Comparison of ENCODE assay signal across 8 cellular contexts in genomic region chr12:125064492-125064891, GRCh38. TPM values are rescaled to one million over a fixed set of nuclear protein-coding genes. Genes with fewer than 3 reads are reported as not detected.
DNase-seq lines count a peak whose midpoint lies in the region; ATAC-seq and TF ChIP-seq lines count a peak whose summit lies in the region.

No MANE protein-coding gene starts in this region.

- H3K36me3 ChIP-seq in CD8-positive, alpha-beta T cell (ENCODE audit: insufficient read depth, low read length) = no peaks in the 10 kb centered on the region
- H3K36me3 ChIP-seq in MG63 = no peaks in the 10 kb centered on the region
- H3K36me3 ChIP-seq in effector memory CD4-positive, alpha-beta T cell (ENCODE audit: control insufficient read depth, insufficient read depth, low read length) = no peaks in the 10 kb centered on the region

- no peaks in the 10 kb centered on the region for H3K27me3 ChIP-seq in CD8-positive, alpha-beta T cell (ENCODE audit: insufficient read depth, low read length)
- no peaks in the 10 kb centered on the region for H3K27me3 ChIP-seq in MG63
- no peaks in the 10 kb centered on the region for H3K27me3 ChIP-seq in effector memory CD4-positive, alpha-beta T cell (replicated peaks; ENCODE audit: control insufficient read depth, insufficient read depth, low read length, poor library complexity, severe bottlenecking)

- no peak for DNase-seq in CD8-positive, alpha-beta T cell
- DNase-seq in MG63 (no peak), osteocyte (ENCODE audit: extremely low spot score, unreplicated experiment) (no peak), NCI-H524 treated with DMSO at 0.1 percent for 48 hours (lab: John Stamatoyannopoulos, UW) (no peak), OCI-M1 (lab: John Stamatoyannopoulos, UW) (no peak), AG20443 (ENCODE audit: low spot score) (no peak)
- no peak for DNase-seq in effector memory CD4-positive, alpha-beta T cell
- no peak for DNase-seq in NK-92 treated with Interleukin-12 subunit alpha and Interleukin-12 subunit beta, amount 100 ng/mL, for 24 hours (lab: John Stamatoyannopoulos, UW)

- peak overlapping the region; percentile 98 for H3K4me3 ChIP-seq in CD8-positive, alpha-beta T cell (ENCODE audit: low read depth, low read length)
- peak overlapping the region; percentile 73 for H3K4me3 ChIP-seq in MG63
- peak overlapping the region; percentile 84 for H3K4me3 ChIP-seq in effector memory CD4-positive, alpha-beta T cell (ENCODE audit: insufficient read depth, low read depth, low read length, poor library complexity, severe bottlenecking)

- H3K27ac Mint-ChIP-seq in CD8-positive, alpha-beta T cell = no peak overlapping the region
- H3K27ac Mint-ChIP-seq in osteocyte (ENCODE audit: unreplicated experiment) = no peak overlapping the region

- no peaks in the 10 kb centered on the region for H3K9me3 Mint-ChIP-seq in CD8-positive, alpha-beta T cell
- H3K9me3 Mint-ChIP-seq in osteocyte (ENCODE audit: unreplicated experiment) = no peaks in the 10 kb centered on the region

- peaks cover 3% of the 10 kb centered on the region for H3K9me3 ChIP-seq in CD8-positive, alpha-beta T cell (ENCODE audit: low read length)
- H3K9me3 ChIP-seq in MG63 = no peaks in the 10 kb centered on the region
- H3K9me3 ChIP-seq in effector memory CD4-positive, alpha-beta T cell (ENCODE audit: control insufficient read depth, low read length) = no peaks in the 10 kb centered on the region

- peak overlapping the region; percentile 85 for H3K4me3 Mint-ChIP-seq in CD8-positive, alpha-beta T cell
- H3K4me3 Mint-ChIP-seq in osteocyte (ENCODE audit: unreplicated experiment) = peak overlapping the region; percentile 74

- H3K4me1 Mint-ChIP-seq in CD8-positive, alpha-beta T cell (ENCODE audit: low read depth) = peaks cover 21% of the 10 kb centered on the region
- H3K4me1 Mint-ChIP-seq in osteocyte (ENCODE audit: unreplicated experiment) = peaks cover 15% of the 10 kb centered on the region

- no peak for TF ChIP-seq CTCF in CD8-positive, alpha-beta T cell (IDR thresholded peaks at IDR 0.05)
- TF ChIP-seq CTCF in osteocyte (IDR thresholded peaks at IDR 0.05) = no peak

- ATAC-seq in CD8-positive, alpha-beta T cell = no peak

- no peaks in the 10 kb centered on the region for H3K36me3 Mint-ChIP-seq in CD8-positive, alpha-beta T cell
- H3K36me3 Mint-ChIP-seq in osteocyte (ENCODE audit: unreplicated experiment) = no peaks in the 10 kb centered on the region

- H3K4me1 ChIP-seq in CD8-positive, alpha-beta T cell (ENCODE audit: insufficient read depth, low read length) = peaks cover 10% of the 10 kb centered on the region
- peaks cover 10% of the 10 kb centered on the region for H3K4me1 ChIP-seq in effector memory CD4-positive, alpha-beta T cell (ENCODE audit: control insufficient read depth, insufficient read depth, low read length, poor library complexity, severe bottlenecking)

- peak overlapping the region; percentile 33 for H3K27ac ChIP-seq in CD8-positive, alpha-beta T cell (ENCODE audit: low read depth, low read length)
- H3K27ac ChIP-seq in effector memory CD4-positive, alpha-beta T cell (ENCODE audit: insufficient read depth, low read length, poor library complexity, severe bottlenecking) = no peak overlapping the region

- CTCF ChIA-PET in CD8-positive, alpha-beta T cell (lab: Charles Lee) = interaction anchor here (1.1 kb wide), 1 partner anchor 71 kb away, joined by 4 read pairs; the partner anchor contains the start of gene BRI3BP

- intact Hi-C loops in CD8-positive, alpha-beta T cell (cut with DNase I, micrococcal nuclease) = loop anchor here (2.0 to 10.0 kb wide), 4 partner anchors 76 to 500 kb away; partner anchors contain the start of genes DHX37 (in 1 of the 2), NCOR2 (in 1 of the 2) and SCARB1 (in 1 of the 2)

- peaks cover 2% of the 10 kb centered on the region for H3K27me3 Mint-ChIP-seq in CD8-positive, alpha-beta T cell (ENCODE audit: low read depth)
- H3K27me3 Mint-ChIP-seq in osteocyte (ENCODE audit: unreplicated experiment) = peaks cover 19% of the 10 kb centered on the region

- POLR2A ChIA-PET in CD8-positive, alpha-beta T cell (lab: Charles Lee) = interaction anchor here (0.8 to 2.2 kb wide), 3 partner anchors 11 to 71 kb away, joined by 3 to 13 read pairs (median 3); partner anchors contain the start of gene BRI3BP

RNA-seq across cellular contexts. Expression of gene AACS, which starts 0.7 kb away (rescaled TPM):
- 10 to 100 TPM; 11.0 to 12.3 TPM for total RNA-seq in CD8-positive, alpha-beta T cell
- 6.8 and 16.0 TPM in 2 replicates for total RNA-seq in MG63 (2014; rRNA removed; shearing (Covaris generic); ENCODE audit: low replicate concordance)
- 21.8 and 22.0 TPM in 2 replicates for total RNA-seq in osteocyte
